Comparison of ENCODE assay signal across 8 cellular contexts in genomic region chr13:52235900-52236595, GRCh38.
A peak's percentile ranks its signal among the peaks of the same experiment; 100 is the strongest.
DNase-seq lines count a peak whose midpoint lies in the region; ATAC-seq and TF ChIP-seq lines count a peak whose summit lies in the region.
"Not testable (repeated sequence)": the region's sequence is repeated elsewhere in the genome, so short reads cannot be mapped to it uniquely, and the experiment has no call there.

No MANE protein-coding gene starts in this region.

- intact Hi-C loops in activated CD4-positive, alpha-beta memory T cell treated with anti-CD3 and anti-CD28 coated beads for 36 hours (cut with micrococcal nuclease) = not testable (repeated sequence)

- not testable (repeated sequence) for H3K36me3 ChIP-seq in effector memory CD4-positive, alpha-beta T cell (ENCODE audit: control insufficient read depth, insufficient read depth, low read length); lung (ENCODE audit: control insufficient read depth in 2 of 2, insufficient read depth in 2 of 2, low read length in 2 of 2)

- not testable (repeated sequence) for H3K4me3 ChIP-seq in effector memory CD4-positive, alpha-beta T cell (ENCODE audit: insufficient read depth, low read depth, low read length, poor library complexity, severe bottlenecking); lung

- not testable (repeated sequence) for H3K4me1 ChIP-seq in effector memory CD4-positive, alpha-beta T cell (ENCODE audit: control insufficient read depth, insufficient read depth, low read length, poor library complexity, severe bottlenecking); lung (ENCODE audit: control insufficient read depth in 2 of 2, insufficient read depth in 2 of 2, low read length in 2 of 2)

- POLR2A ChIA-PET in activated CD4-positive, alpha-beta memory T cell treated with anti-CD3 and anti-CD28 coated beads for 36 hours (lab: Charles Lee) = not testable (repeated sequence)

- peak; percentile 76 for ATAC-seq in GM21526 (IDR thresholded peaks at IDR 0.05; ENCODE audit: low FRiP score, unreplicated experiment)
- peak; percentile 76 for ATAC-seq in lung (ENCODE audit: insufficient read depth, low FRiP score)

- not testable (repeated sequence) for H3K27me3 ChIP-seq in effector memory CD4-positive, alpha-beta T cell (replicated peaks; ENCODE audit: control insufficient read depth, insufficient read depth, low read length, poor library complexity, severe bottlenecking); lung (ENCODE audit: control insufficient read depth, insufficient read depth)

- not testable (repeated sequence) for H3K27ac ChIP-seq in effector memory CD4-positive, alpha-beta T cell (ENCODE audit: insufficient read depth, low read length, poor library complexity, severe bottlenecking); lung (ENCODE audit: low read depth in 1 of 2, low read length in 1 of 2)

- WGBS in lung, 2 donors = 7 to 22% methylated on average over 4 of the region's 8 CpGs

- H3K4me3 Mint-ChIP-seq in activated CD4-positive, alpha-beta memory T cell treated with anti-CD3 and anti-CD28 coated beads for 36 hours = not testable (repeated sequence)

- CTCF ChIA-PET in activated CD4-positive, alpha-beta memory T cell treated with anti-CD3 and anti-CD28 coated beads for 36 hours (lab: Charles Lee) = interaction anchor here (0.6 to 0.8 kb wide), 2 partner anchors 234 to 340 kb away, joined by 3 read pairs; no protein-coding TSS in a partner anchor

- H3K9me3 Mint-ChIP-seq in activated CD4-positive, alpha-beta memory T cell treated with anti-CD3 and anti-CD28 coated beads for 36 hours = not testable (repeated sequence)

- H3K27me3 Mint-ChIP-seq in activated CD4-positive, alpha-beta memory T cell treated with anti-CD3 and anti-CD28 coated beads for 36 hours = not testable (repeated sequence)

- H3K36me3 Mint-ChIP-seq in activated CD4-positive, alpha-beta memory T cell treated with anti-CD3 and anti-CD28 coated beads for 36 hours = not testable (repeated sequence)

- DNase-seq in DMS153 treated with DMSO at 0.1 percent for 48 hours (lab: John Stamatoyannopoulos, UW; ENCODE audit: unreplicated experiment) (peak; percentile 1), HT1080 (ENCODE audit: low read depth) (peak; percentile 48), NCI-H82 (lab: John Stamatoyannopoulos, UW) (peak; percentile 92), lung (ENCODE audit: low spot score) (peak; percentile 49)
- peak; percentile 47 for DNase-seq in activated CD4-positive, alpha-beta memory T cell treated with anti-CD3 and anti-CD28 coated beads for 36 hours
- peak in 2 of 3 donors; percentile 3 to 26 for DNase-seq in effector memory CD4-positive, alpha-beta T cell
- peak in 2 of 3 donors; percentile 1 to 55 for DNase-seq in stimulated activated CD4-positive, alpha-beta T cell treated with anti-CD3 and anti-CD28 coated beads, TNF-alpha, amount 100 ng/mL, for 48 hours (ENCODE audit: low read depth in 3 of 3)

- not testable (repeated sequence) for H3K4me1 Mint-ChIP-seq in activated CD4-positive, alpha-beta memory T cell treated with anti-CD3 and anti-CD28 coated beads for 36 hours (ENCODE audit: low read depth)

- not testable (repeated sequence) for H3K27ac Mint-ChIP-seq in activated CD4-positive, alpha-beta memory T cell treated with anti-CD3 and anti-CD28 coated beads for 36 hours

- TF ChIP-seq CTCF in lung (IDR thresholded peaks at IDR 0.05; ENCODE audit: control extremely low read depth, extremely low read depth) = peak; percentile 35

- H3K9me3 ChIP-seq in effector memory CD4-positive, alpha-beta T cell (ENCODE audit: control insufficient read depth, low read length); lung (ENCODE audit: control insufficient read depth in 2 of 2, insufficient read depth in 1 of 2, low read length in 1 of 2): not testable (repeated sequence)

Comparison
In these comparisons a context has a peak if more than half of its experiments do, and no peak if none do; other contexts are left out.
1. DNase-seq: peak in every context shown above with its lines; median percentile 92 in NCI-H82; 49 in lung; 48 in HT1080; 47 in activated CD4-positive, alpha-beta memory T cell treated with anti-CD3 and anti-CD28 coated beads for 36 hours; 28 in stimulated activated CD4-positive, alpha-beta T cell treated with anti-CD3 and anti-CD28 coated beads, TNF-alpha, amount 100 ng/mL, for 48 hours; 14 in effector memory CD4-positive, alpha-beta T cell; 1 in DMS153 treated with DMSO at 0.1 percent for 48 hours.